21 cellular contexts compared by ENCODE assay signal in the genomic region with DNA sequence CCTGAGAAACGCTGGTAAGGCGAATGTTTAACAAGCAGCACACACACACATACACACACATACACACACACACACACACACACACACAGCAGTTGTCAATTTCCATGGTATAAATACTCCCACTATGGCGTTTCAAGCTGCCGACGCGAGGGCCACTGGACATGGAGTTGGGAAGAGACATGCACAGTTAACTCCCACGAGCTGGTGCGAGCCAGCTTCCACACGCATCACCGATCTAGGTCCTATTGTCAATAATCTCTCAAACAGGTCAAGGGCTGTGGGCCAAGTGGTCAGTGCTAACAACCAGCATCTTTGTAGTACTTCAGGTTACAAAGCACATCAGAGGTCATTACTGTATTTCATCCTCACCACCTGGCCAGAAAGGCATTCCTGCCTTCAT. TPM values are rescaled to one million over a fixed set of nuclear protein-coding genes. Genes with fewer than 3 reads are reported as not detected.
DNase-seq lines count a peak whose midpoint lies in the region; ATAC-seq and TF ChIP-seq lines count a peak whose summit lies in the region.
"Had no signal": no experiment of that assay in that cellular context is flagged by ENCODE, and none has a peak within 500 bp of the region (broad histone marks: within the 10 kb centered on the region; RNA-seq: fewer than 3 reads in every experiment).

No MANE protein-coding gene starts in this region.

- peaks cover 2% of the 10 kb centered on the region for H3K36me3 Mint-ChIP-seq in activated naive CD4-positive, alpha-beta T cell treated with anti-CD3 and anti-CD28 coated beads, Interleukin-2, amount 50 U/mL, for 24 hours
- no peaks in the 10 kb centered on the region for H3K36me3 Mint-ChIP-seq in T-helper 17 cell (ENCODE audit: low read depth)
- H3K36me3 Mint-ChIP-seq: IgD-negative memory B cell had no signal

- no peaks in the 10 kb centered on the region for H3K27me3 ChIP-seq in stomach
- no peaks in the 10 kb centered on the region for H3K27me3 ChIP-seq in hepatocyte
- H3K27me3 ChIP-seq: breast epithelium, right lobe of liver had no signal

- no peak for TF ChIP-seq POLR2A in stomach (IDR thresholded peaks at IDR 0.05)

- no peaks in the 10 kb centered on the region for H3K27me3 Mint-ChIP-seq in activated naive CD4-positive, alpha-beta T cell treated with anti-CD3 and anti-CD28 coated beads, Interleukin-2, amount 50 U/mL, for 24 hours
- H3K27me3 Mint-ChIP-seq in T-helper 17 cell = no peaks in the 10 kb centered on the region
- H3K27me3 Mint-ChIP-seq: activated naive CD8-positive, alpha-beta T cell treated with anti-CD3 and anti-CD28 coated beads, Interleukin-2, amount 10 ng/mL, durations not matched to agents 7 days and 5 days had no signal

- H3K36me3 ChIP-seq in stomach = no peaks in the 10 kb centered on the region
- no peaks in the 10 kb centered on the region for H3K36me3 ChIP-seq in hepatocyte (replicated peaks; ENCODE audit: insufficient read depth, low read depth)
- H3K36me3 ChIP-seq: breast epithelium, right lobe of liver had no signal

- TF ChIP-seq EP300 in stomach (IDR thresholded peaks at IDR 0.05) = no peak

- H3K4me1 ChIP-seq in stomach = peaks cover 6 to 33% (median 18%) of the 10 kb centered on the region in 4 donors
- peaks cover 7% of the 10 kb centered on the region for H3K4me1 ChIP-seq in hepatocyte (ENCODE audit: insufficient read depth)
- H3K4me1 ChIP-seq: breast epithelium, right lobe of liver had no signal

- peaks cover 79% of the 10 kb centered on the region for H3K79me2 ChIP-seq in hepatocyte

- H3K4me1 Mint-ChIP-seq in activated naive CD4-positive, alpha-beta T cell treated with anti-CD3 and anti-CD28 coated beads, Interleukin-2, amount 50 U/mL, for 24 hours = peaks cover 93% of the 10 kb centered on the region
- H3K4me1 Mint-ChIP-seq in T-helper 17 cell = peaks cover 71% of the 10 kb centered on the region

- no peak for DNase-seq in activated naive CD4-positive, alpha-beta T cell treated with Interleukin-2 at 50 U/mL for 16 hours
- no peak for DNase-seq in T-helper 17 cell
- DNase-seq in left kidney (ENCODE audit: low read depth, low spot score) = peak; percentile 83
- DNase-seq in stomach = peak; percentile 20
- DNase-seq in hepatocyte (ENCODE audit: low spot score) = no peak
- DNase-seq: activated naive CD8-positive, alpha-beta T cell treated with anti-CD3 and anti-CD28 coated beads, Interleukin-2, amount 10 ng/mL, durations not matched to agents 7 days and 5 days; COR-L47; EL; H9; NCI-H187; NCI-H446; NK-92 treated with Interleukin-12 subunit alpha and Interleukin-12 subunit beta, amount 100 ng/mL, for 24 hours; RPMI8226 had no signal

- no peak overlapping the region for H3K4me3 Mint-ChIP-seq in activated naive CD4-positive, alpha-beta T cell treated with anti-CD3 and anti-CD28 coated beads, Interleukin-2, amount 50 U/mL, for 24 hours
- no peak overlapping the region for H3K4me3 Mint-ChIP-seq in T-helper 17 cell
- H3K4me3 Mint-ChIP-seq: activated naive CD8-positive, alpha-beta T cell treated with anti-CD3 and anti-CD28 coated beads, Interleukin-2, amount 10 ng/mL, durations not matched to agents 7 days and 5 days; H9 had no signal

- H4K20me1 ChIP-seq in hepatocyte (ENCODE audit: insufficient read depth, poor library complexity, severe bottlenecking) = peaks cover 10% of the 10 kb centered on the region

- ATAC-seq in T-helper 17 cell (no peak), GM19463 (IDR thresholded peaks at IDR 0.05; ENCODE audit: unreplicated experiment) (no peak)
- ATAC-seq in activated CD4-positive, CD25-positive, alpha-beta regulatory T cell treated with anti-CD3 and anti-CD28 coated beads, Interleukin-2, amount 50 U/mL, for 24 hours = no peak

- H3K9me3 Mint-ChIP-seq in activated naive CD4-positive, alpha-beta T cell treated with anti-CD3 and anti-CD28 coated beads, Interleukin-2, amount 50 U/mL, for 24 hours = no peaks in the 10 kb centered on the region
- H3K9me3 Mint-ChIP-seq: activated naive CD8-positive, alpha-beta T cell treated with anti-CD3 and anti-CD28 coated beads, Interleukin-2, amount 10 ng/mL, durations not matched to agents 7 days and 5 days; H9; IgD-negative memory B cell had no signal

- no peaks in the 10 kb centered on the region for H3K9me3 ChIP-seq in T-helper 17 cell (ENCODE audit: control insufficient read depth, low read length, poor library complexity, severe bottlenecking)
- H3K9me3 ChIP-seq in stomach = no peaks in the 10 kb centered on the region
- H3K9me3 ChIP-seq in hepatocyte (ENCODE audit: low read depth) = no peaks in the 10 kb centered on the region
- H3K9me3 ChIP-seq: breast epithelium, right lobe of liver had no signal

- TF ChIP-seq CTCF in stomach (IDR thresholded peaks at IDR 0.05) (no peak), hepatocyte (IDR thresholded peaks at IDR 0.05; ENCODE audit: poor library complexity) (no peak)

- H3K27ac ChIP-seq in stomach (no peak overlapping the region), hepatocyte (no peak overlapping the region)
- H3K27ac ChIP-seq: breast epithelium, HL-60, right lobe of liver had no signal

- H3K9me2 ChIP-seq in hepatocyte (replicated peaks; ENCODE audit: insufficient read depth) = no peaks in the 10 kb centered on the region

- H3K27ac Mint-ChIP-seq in activated naive CD4-positive, alpha-beta T cell treated with anti-CD3 and anti-CD28 coated beads, Interleukin-2, amount 50 U/mL, for 24 hours = peak overlapping the region; percentile 79
- H3K27ac Mint-ChIP-seq in T-helper 17 cell = peak overlapping the region; percentile 99

- H3K4me2 ChIP-seq in hepatocyte = no peak overlapping the region

- no peak overlapping the region for H3K4me3 ChIP-seq in stomach
- no peak overlapping the region for H3K4me3 ChIP-seq in hepatocyte
- H3K4me3 ChIP-seq: breast epithelium, right lobe of liver had no signal

- WGBS in stomach, 5 donors = 90 to 96% (median 93%) methylated on average over 7 to 10 of the region's 10 CpGs
- WGBS in hepatocyte (ENCODE audit: low lambda C conversion rate, missing lambda C conversion rate) = 94% methylated on average over 10 of the region's 10 CpGs

- H2AFZ ChIP-seq in hepatocyte = no peak overlapping the region

- intact Hi-C loops in stomach (cut with DNase I; ENCODE audit: low total_unique reads) = no loop called here

RNA-seq across cellular contexts. Expression of a gene that starts 58.9 kb away (rescaled TPM):
- total RNA-seq in T-helper 17 cell = 10 to 100 TPM; 28.6 to 31.2 TPM
- total RNA-seq in stomach = 1 to 10 TPM; 4.1 to 8.1 (median 5.9) TPM
- 1 to 10 TPM; 2.1 to 4.1 (median 2.1) TPM for polyA plus RNA-seq in stomach
- total RNA-seq in hepatocyte = 3.1 and 5.1 TPM in 2 replicates
- 3.2 and 5.2 TPM in 2 replicates for polyA plus RNA-seq in hepatocyte
- total RNA-seq: dermis microvascular lymphatic vessel endothelial cell had no signal

Comparison
In these comparisons a context has a peak if more than half of its experiments do, and no peak if none do; other contexts are left out.
1. DNase-seq: peak in left kidney (single experiment) and stomach (single experiment); none in activated naive CD4-positive, alpha-beta T cell treated with Interleukin-2 at 50 U/mL for 16 hours (single experiment), T-helper 17 cell (0 of 3) and hepatocyte (single experiment).